ENCODE assay signal across 1 cellular context in genomic region chr19:27774827-27775226, GRCh38.
TF ChIP-seq lines count a peak whose summit lies in the region.

No MANE protein-coding gene starts in this region.

TF ChIP-seq in IMR-90, 13 proteins besides CTCF, POLR2A, EP300 and RAD21 (continued from another document):
- TF ChIP-seq MAZ (IDR thresholded peaks at IDR 0.05; ENCODE audit: borderline replicate concordance, low read depth, low read length) = no peak
- no peak for TF ChIP-seq CHD1 (IDR thresholded peaks at IDR 0.05; ENCODE audit: low read depth, low read length)
- no peak for TF ChIP-seq RFX5 (IDR thresholded peaks at IDR 0.05; ENCODE audit: low read depth, low read length)
- no peak for TF ChIP-seq RCOR1 (IDR thresholded peaks at IDR 0.05; ENCODE audit: insufficient replicate concordance, low read length)
TF ChIP-seq in IMR-90: peak in this region for 0.
